ENCODE assay signal across 19 cellular contexts in the genomic region with DNA sequence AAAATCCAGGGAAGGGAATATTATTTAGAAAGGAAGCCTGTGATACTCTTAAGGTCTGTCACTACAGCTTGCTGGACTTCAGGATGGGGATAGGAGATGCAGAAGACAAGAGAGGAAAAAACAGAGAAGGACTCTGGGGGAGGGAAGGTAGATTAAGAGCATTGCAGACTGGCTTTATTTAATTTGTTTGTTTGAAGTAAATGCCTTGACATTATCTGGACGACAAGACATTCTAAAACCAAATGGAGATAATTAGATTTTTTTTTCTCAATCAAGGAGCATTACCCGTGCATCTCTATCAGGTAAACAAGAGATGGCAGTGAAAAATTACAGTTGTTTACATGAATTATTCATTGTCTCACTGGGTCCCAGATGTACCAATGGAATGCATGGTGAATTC.
"Had no signal": no experiment of that assay in that cellular context is flagged by ENCODE, and none has a peak within 500 bp of the region (broad histone marks: within the 10 kb centered on the region; RNA-seq: fewer than 3 reads in every experiment).

No MANE protein-coding gene starts in this region.

- H3K36me3 ChIP-seq: lower lobe of right lung, prostate gland, right lobe of liver, tibial artery, upper lobe of right lung had no signal

- DNase-seq: effector CD8-positive, alpha-beta T cell; heart left ventricle; hypothalamus; left lung; lower lobe of right lung; mesenchymal stem cell; midbrain; nephron progenitor cell; right lobe of liver; stimulated activated CD4-positive, alpha-beta T cell treated with anti-CD3 and anti-CD28 coated beads, Interleukin-4, amount 100 ng/mL, for 1 hour; stimulated activated CD8-positive, alpha-beta memory T cell treated with anti-CD3 and anti-CD28 coated beads, Interleukin-4, amount 100 ng/mL, for 48 hours; stimulated activated naive CD8-positive, alpha-beta T cell treated with anti-CD3 and anti-CD28 coated beads, Interleukin-15, Interleukin-2, amounts not matched to agents 100 U/mL and 50 U/mL, for 24 hours; tibial artery; upper lobe of right lung had no signal

- H3K27me3 ChIP-seq: heart left ventricle, left lung, right lobe of liver, tibial artery, upper lobe of right lung had no signal

- H3K9me3 Mint-ChIP-seq: nephron progenitor cell; stimulated activated effector memory CD8-positive, alpha-beta T cell treated with anti-CD3 and anti-CD28 coated beads, Interleukin-12 subunit alpha, Interleukin-12 subunit beta, amount 100 ng/mL, for 72 hours had no signal

- H3K27ac Mint-ChIP-seq: nephron progenitor cell; stimulated activated effector memory CD8-positive, alpha-beta T cell treated with anti-CD3 and anti-CD28 coated beads, Interleukin-12 subunit alpha, Interleukin-12 subunit beta, amount 100 ng/mL, for 72 hours had no signal

- H3K4me3 ChIP-seq: coronary artery, heart left ventricle, left lung, lower lobe of right lung, prostate gland, right lobe of liver, tibial artery, upper lobe of right lung had no signal

- H3K4me3 Mint-ChIP-seq: nephron progenitor cell; stimulated activated effector memory CD8-positive, alpha-beta T cell treated with anti-CD3 and anti-CD28 coated beads, Interleukin-12 subunit alpha, Interleukin-12 subunit beta, amount 100 ng/mL, for 72 hours had no signal

- ATAC-seq: esophagus mucosa; heart left ventricle; left lung; lower lobe of right lung; right lobe of liver; stimulated activated effector memory CD8-positive, alpha-beta T cell treated with anti-CD3 and anti-CD28 coated beads, Interleukin-12 subunit alpha, Interleukin-12 subunit beta, amount 100 ng/mL, for 72 hours; stimulated activated naive CD8-positive, alpha-beta T cell treated with anti-CD3 and anti-CD28 coated beads, Interleukin-15, Interleukin-2, amounts not matched to agents 100 U/mL and 50 U/mL, for 24 hours; upper lobe of right lung had no signal

- H3K4me1 ChIP-seq: prostate gland had no signal

- H3K9me3 ChIP-seq: heart left ventricle, left lung, lower lobe of right lung, prostate gland, right lobe of liver, tibial artery, upper lobe of right lung had no signal

- H3K27ac ChIP-seq: lower lobe of right lung, parathyroid adenoma, prostate gland, right lobe of liver, tibial artery, upper lobe of right lung had no signal
